Comparison of ENCODE assay signal across 8 cellular contexts in genomic region chr16:69566437-69567030, GRCh38. TPM values are rescaled to one million over a fixed set of nuclear protein-coding genes. Genes with fewer than 3 reads are reported as not detected.
DNase-seq lines count a peak whose midpoint lies in the region; ATAC-seq and TF ChIP-seq lines count a peak whose summit lies in the region.

No MANE protein-coding gene starts in this region.

- no peak for TF ChIP-seq CTCF in PC-9 (conservative IDR thresholded peaks at IDR 0.05)
- no peak for TF ChIP-seq CTCF in hepatocyte (IDR thresholded peaks at IDR 0.05; ENCODE audit: poor library complexity)

- WGBS in hepatocyte (ENCODE audit: low lambda C conversion rate, missing lambda C conversion rate), result 0% methylated on average over 20 of the region's 60 CpGs

- peaks cover 84% of the 10 kb centered on the region for H3K79me2 ChIP-seq in PC-9 (ENCODE audit: low read depth)
- peaks cover 70% of the 10 kb centered on the region for H3K79me2 ChIP-seq in hepatocyte

- H3K4me3 ChIP-seq in PC-9, result peak overlapping the region; percentile 79
- peak overlapping the region; percentile 90 for H3K4me3 ChIP-seq in hepatocyte
- H3K4me3 ChIP-seq in rectal smooth muscle tissue (ENCODE audit: low read length), result peak overlapping the region; percentile 77

- H3K4me2 ChIP-seq in PC-9, result peak overlapping the region; percentile 99
- peak overlapping the region; percentile 93 for H3K4me2 ChIP-seq in hepatocyte

- H3K36me3 ChIP-seq in PC-9 (ENCODE audit: low read depth) (peaks cover 26% of the 10 kb centered on the region), hepatocyte (replicated peaks; ENCODE audit: insufficient read depth, low read depth) (no peaks in the 10 kb centered on the region), rectal smooth muscle tissue (ENCODE audit: control insufficient read depth, insufficient read depth, low read length) (no peaks in the 10 kb centered on the region)

- no TSS peak for BruUV-seq in PC-9 (replicated peaks; lab: Mats Ljungman, UMichigan)

- CTCF ChIA-PET in PC-9 (lab: Charles Lee), result no interaction called here

- H3K9me2 ChIP-seq in PC-9 (ENCODE audit: insufficient read depth) (no peaks in the 10 kb centered on the region), hepatocyte (replicated peaks; ENCODE audit: insufficient read depth) (no peaks in the 10 kb centered on the region)

- peaks cover 36% of the 10 kb centered on the region for H3F3A ChIP-seq in PC-9 (ENCODE audit: insufficient read depth, low read depth)

- H3K9me3 ChIP-seq in PC-9 (ENCODE audit: insufficient read depth, low read depth) (no peaks in the 10 kb centered on the region), hepatocyte (ENCODE audit: low read depth) (no peaks in the 10 kb centered on the region)

- peak overlapping the region; percentile 69 for H3K9ac ChIP-seq in rectal smooth muscle tissue (ENCODE audit: low read length)

- H4K20me1 ChIP-seq in PC-9 (ENCODE audit: insufficient read depth), result peaks cover 37% of the 10 kb centered on the region
- peaks cover 45% of the 10 kb centered on the region for H4K20me1 ChIP-seq in hepatocyte (ENCODE audit: insufficient read depth, poor library complexity, severe bottlenecking)

- intact Hi-C loops in PC-9 (cut with micrococcal nuclease; ENCODE audit: unreplicated experiment), result loop anchor here (1.0 to 10.0 kb wide), 2 partner anchors 142 to 170 kb away; partner anchors contain the start of gene CYB5B

- DNase-seq in NCI-H345 (lab: John Stamatoyannopoulos, UW) (peak; percentile 20), NCI-H345 treated with DMSO at 0.1 percent for 48 hours (lab: John Stamatoyannopoulos, UW; ENCODE audit: unreplicated experiment) (no peak), PC-9 (peak in 1 of 2 experiments; percentile 50), astrocyte of the hippocampus (ENCODE audit: low read depth, low spot score) (peak; percentile 61), hepatocyte (ENCODE audit: low spot score) (peak; percentile 72)

- H3K27me3 ChIP-seq in PC-9 (ENCODE audit: insufficient read depth, low read depth), result no peaks in the 10 kb centered on the region
- no peaks in the 10 kb centered on the region for H3K27me3 ChIP-seq in hepatocyte
- H3K27me3 ChIP-seq in rectal smooth muscle tissue (ENCODE audit: control insufficient read depth, insufficient read depth, low read length), result no peaks in the 10 kb centered on the region

- POLR2A ChIA-PET in PC-9 (lab: Charles Lee; ENCODE audit: unreplicated experiment), result interaction anchor here (0.5 to 0.7 kb wide), 3 partner anchors 29 to 53 kb away, joined by 3 to 7 read pairs (median 5); no protein-coding TSS in a partner anchor

- H3K27ac ChIP-seq in PC-9 (peak overlapping the region; percentile 88), hepatocyte (peak overlapping the region; percentile 99), rectal smooth muscle tissue (ENCODE audit: low read depth, low read length) (peak overlapping the region; percentile 99)

- peaks cover 53% of the 10 kb centered on the region for H3K4me1 ChIP-seq in PC-9 (replicated peaks; ENCODE audit: insufficient read depth)
- H3K4me1 ChIP-seq in hepatocyte (ENCODE audit: insufficient read depth), result peaks cover 27% of the 10 kb centered on the region
- peaks cover 12% of the 10 kb centered on the region for H3K4me1 ChIP-seq in rectal smooth muscle tissue (ENCODE audit: control insufficient read depth, insufficient read depth, low read length)

- ATAC-seq in HG02798 (IDR thresholded peaks at IDR 0.05; ENCODE audit: poor library complexity, unreplicated experiment) (peak; percentile 26), HG03565 (IDR thresholded peaks at IDR 0.05; ENCODE audit: unreplicated experiment) (no peak)

- H2AFZ ChIP-seq in PC-9, result no peak overlapping the region
- peak overlapping the region; percentile 69 for H2AFZ ChIP-seq in hepatocyte

RNA-seq across cellular contexts. Expression of gene NFAT5, which starts 0.8 kb away (rescaled TPM):
- 33.0 and 38.2 TPM in 2 replicates for total RNA-seq in PC-9 (2021)
- total RNA-seq in hepatocyte, result 30.7 and 37.7 TPM in 2 replicates
- polyA plus RNA-seq in hepatocyte, result 8.6 and 9.2 TPM in 2 replicates
